8 cellular contexts compared by ENCODE assay signal in the genomic region with DNA sequence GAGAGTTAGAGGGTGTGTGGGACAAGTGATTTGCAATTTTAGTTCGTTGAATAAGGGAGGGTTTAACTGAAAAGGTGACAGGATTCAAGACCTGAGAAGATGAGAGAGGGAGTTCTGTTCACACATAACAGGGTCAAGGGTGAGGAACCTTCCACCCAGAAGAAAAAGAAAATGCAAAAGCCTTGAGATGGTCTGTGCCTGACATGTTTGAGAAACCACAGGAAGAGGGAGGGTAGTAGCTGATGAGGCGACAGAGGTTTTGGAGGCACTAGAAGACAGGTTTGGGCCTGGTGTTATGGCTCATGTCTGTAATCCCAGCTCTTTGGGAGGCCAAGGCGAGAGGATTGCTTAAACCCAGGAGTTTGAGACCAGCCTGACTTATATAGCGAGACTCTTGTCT. TPM values are rescaled to one million over a fixed set of nuclear protein-coding genes. Genes with fewer than 3 reads are reported as not detected.
A peak's percentile ranks its signal among the peaks of the same experiment; 100 is the strongest.
DNase-seq lines count a peak whose midpoint lies in the region; ATAC-seq, FAIRE-seq and TF ChIP-seq lines count a peak whose summit lies in the region.

No MANE protein-coding gene starts in this region.

- BruUV-seq in Panc1 (replicated peaks; lab: Mats Ljungman, UMichigan), result no TSS peak

- intact Hi-C loops in Panc1 (cut with micrococcal nuclease; ENCODE audit: unreplicated experiment), result no loop called here
- intact Hi-C loops in prostate gland (cut with DNase I), result no loop called here

- no peaks in the 10 kb centered on the region for H3K27me3 ChIP-seq in Panc1 (ENCODE audit: control insufficient read depth, insufficient read depth, low read length)
- H3K27me3 ChIP-seq in duodenal mucosa (ENCODE audit: control insufficient read depth in 1 of 2, insufficient read depth in 2 of 2, low read length in 2 of 2), result no peaks in the 10 kb centered on the region
- no peaks in the 10 kb centered on the region for H3K27me3 ChIP-seq in prostate gland (replicated peaks; ENCODE audit: insufficient read depth)

- peak overlapping the region; percentile 65 to 75; a peak in 3 of 4 replicates for H3K4me3 ChIP-seq in Panc1 (ENCODE audit: low read depth in 2 of 2, low read length in 2 of 2)
- H3K4me3 ChIP-seq in duodenal mucosa (ENCODE audit: low read depth in 1 of 2, low read length in 2 of 2), result peak overlapping the region; percentile 85 to 94
- peak overlapping the region in 1 of 2 donors; percentile 52 for H3K4me3 ChIP-seq in prostate gland

- no peak for TF ChIP-seq POLR2A in GM12891 (IDR thresholded peaks at IDR 0.05; ENCODE audit: low read depth, low read length)
- TF ChIP-seq POLR2A in prostate gland (IDR thresholded peaks at IDR 0.05), result no peak

- POLR2A ChIA-PET in Panc1 (lab: Charles Lee), result interaction anchor here (0.6 kb wide), 1 partner anchor 45 kb away, joined by 5 read pairs; no protein-coding TSS in a partner anchor

- WGBS in prostate gland, result 89% methylated on average over 4 of the region's 4 CpGs

- H3K4me1 ChIP-seq in Panc1 (ENCODE audit: control insufficient read depth, insufficient read depth, low read length) (peaks cover 10% of the 10 kb centered on the region), duodenal mucosa (ENCODE audit: control insufficient read depth in 1 of 2, insufficient read depth in 2 of 2, low read length in 2 of 2) (peaks cover 15 to 22% of the 10 kb centered on the region in 2 donors), prostate gland (replicated peaks) (no peaks in the 10 kb centered on the region)

- H3K9me3 ChIP-seq in Panc1 (ENCODE audit: control insufficient read depth, insufficient read depth, low read depth, low read length) (no peaks in the 10 kb centered on the region), duodenal mucosa (ENCODE audit: control insufficient read depth in 1 of 2, low read length in 2 of 2) (no peaks in the 10 kb centered on the region), prostate gland (no peaks in the 10 kb centered on the region)

- peak overlapping the region; percentile 78 for H3K27ac ChIP-seq in Panc1 (ENCODE audit: low read length)
- H3K27ac ChIP-seq in duodenal mucosa (ENCODE audit: low read depth, low read length), result no peak overlapping the region
- peak overlapping the region; percentile 70 to 80 for H3K27ac ChIP-seq in prostate gland

- peak; percentile 68 for FAIRE-seq in GM12891 (lab: Jason Lieb, UNC)

- ATAC-seq in Panc1 (no peak), HG03139 (IDR thresholded peaks at IDR 0.05; ENCODE audit: unreplicated experiment) (no peak)

- H3K36me3 ChIP-seq in Panc1 (ENCODE audit: control insufficient read depth, insufficient read depth, low read length) (no peaks in the 10 kb centered on the region), duodenal mucosa (ENCODE audit: control insufficient read depth in 1 of 2, insufficient read depth in 2 of 2, low read length in 2 of 2) (no peaks in the 10 kb centered on the region), prostate gland (no peaks in the 10 kb centered on the region)

- peak overlapping the region; percentile 1 to 41 for H3K9ac ChIP-seq in duodenal mucosa (ENCODE audit: low read depth in 1 of 2, low read length in 2 of 2)

- DNase-seq in GM12891 (ENCODE audit: insufficient read length, low spot score), result no peak
- no peak for DNase-seq in Panc1 (ENCODE audit: low read depth, low spot score)
- DNase-seq in prostate gland (ENCODE audit: low spot score), result no peak
- no peak for DNase-seq in DMS114 treated with DMSO at 0.1 percent for 48 hours (lab: John Stamatoyannopoulos, UW; ENCODE audit: unreplicated experiment)
- DNase-seq in mucosa of gallbladder (ENCODE audit: low spot score), result no peak
- DNase-seq in HuH-7.5 (ENCODE audit: low spot score), result no peak

- TF ChIP-seq CTCF in Panc1 (IDR thresholded peaks at IDR 0.05) (no peak), prostate gland (IDR thresholded peaks at IDR 0.05) (no peak)

- CTCF ChIA-PET in Panc1 (lab: Charles Lee), result no interaction called here

- in situ Hi-C loops in Panc1 (cut with HindIII; ENCODE audit: low pct_unique_long_range_greater_than_20kb, low sequenced_read_pairs), result no loop called here

TF ChIP-seq in GM12891, 5 proteins besides CTCF, POLR2A, EP300 and RAD21:
- TF ChIP-seq POLR2AphosphoS5 (IDR thresholded peaks at IDR 0.05; ENCODE audit: low read depth, low read length) (no peak), SPI1 (IDR thresholded peaks at IDR 0.05; ENCODE audit: low read depth, low read length) (no peak), PAX5 (IDR thresholded peaks at IDR 0.05; ENCODE audit: insufficient read depth, low read length, severe bottlenecking) (no peak), POU2F2 (IDR thresholded peaks at IDR 0.05; ENCODE audit: low read depth, low read length) (no peak), TAF1 (IDR thresholded peaks at IDR 0.05; ENCODE audit: low read depth, low read length) (no peak)

RNA-seq across cellular contexts. Expression of a gene that starts 0.6 kb away (rescaled TPM):
- 14.2 TPM for polyA plus RNA-seq in GM12891 (2012; ENCODE audit: low read depth, missing spikeins)
- total RNA-seq in Panc1 (2021; ENCODE audit: unreplicated experiment) (12.2 TPM), prostate gland (10 to 100 TPM; 12.2 to 14.8 TPM), mucosa of gallbladder (24.4 TPM)
- polyA plus RNA-seq in Panc1 (2012; ENCODE audit: insufficient read length), result 20.7 TPM

RNA-seq across cellular contexts. Expression of a gene that starts 19.3 kb away (rescaled TPM):
- polyA plus RNA-seq in GM12891 (2012; ENCODE audit: low read depth, missing spikeins), result 31.0 TPM
- 77.0 TPM for total RNA-seq in Panc1 (2021; ENCODE audit: unreplicated experiment)
- polyA plus RNA-seq in Panc1 (2012; ENCODE audit: insufficient read length), result 60.7 TPM
- 100 to 1,000 TPM in 1 of 2 donors, 10 to 100 TPM in 1; 70.9 to 125 TPM for total RNA-seq in prostate gland
- 76.7 TPM for total RNA-seq in mucosa of gallbladder

RNA-seq across cellular contexts. Expression of a gene that starts 51.6 kb away (rescaled TPM):
- polyA plus RNA-seq in GM12891 (2012; ENCODE audit: low read depth, missing spikeins), result 6.9 TPM
- 85.4 TPM for total RNA-seq in Panc1 (2021; ENCODE audit: unreplicated experiment)
- polyA plus RNA-seq in Panc1 (2012; ENCODE audit: insufficient read length), result 32.1 TPM
- total RNA-seq in prostate gland, result 10 to 100 TPM; 33.7 to 35.3 TPM
- 61.9 TPM for total RNA-seq in mucosa of gallbladder
